Comparison of ENCODE assay signal across 11 cellular contexts in the genomic region with DNA sequence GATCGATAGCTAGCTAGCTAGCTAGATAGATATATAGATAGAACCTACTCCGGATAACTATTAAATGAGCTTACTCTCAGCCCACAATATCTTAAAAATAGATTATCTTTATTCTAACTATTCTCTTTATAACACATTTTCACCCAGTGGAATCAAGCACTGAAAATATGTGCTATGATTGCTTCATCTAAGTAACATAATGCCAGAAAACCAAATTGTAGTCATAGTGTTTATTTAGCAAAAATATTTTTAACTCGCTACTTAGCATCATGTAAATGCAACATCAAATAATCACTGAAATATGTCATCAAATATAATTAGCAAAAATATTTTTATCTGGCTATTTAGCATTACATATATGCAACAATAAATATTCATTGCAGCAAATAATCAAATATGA. TPM values are rescaled to one million over a fixed set of nuclear protein-coding genes. Genes with fewer than 3 reads are reported as not detected.
DNase-seq lines count a peak whose midpoint lies in the region; ATAC-seq and TF ChIP-seq lines count a peak whose summit lies in the region.
"Had no signal": no experiment of that assay in that cellular context is flagged by ENCODE, and none has a peak within 500 bp of the region (broad histone marks: within the 10 kb centered on the region; RNA-seq: fewer than 3 reads in every experiment).

No MANE protein-coding gene starts in this region.

- H3K4me3 ChIP-seq in GM08714 (ENCODE audit: low read length): peak overlapping the region; percentile 96; the same call in 1 of the 2 replicates
- H3K4me3 ChIP-seq in A673 (ENCODE audit: low read depth, low read length, poor library complexity, severe bottlenecking): no peak overlapping the region

- no peak for TF ChIP-seq CTCF in A673 (conservative IDR thresholded peaks at IDR 0.05; ENCODE audit: low read depth, low read length)

- peak; percentile 1 for ATAC-seq in HG03442 (IDR thresholded peaks at IDR 0.05; ENCODE audit: unreplicated experiment)
- no peak for ATAC-seq in naive B cell (ENCODE audit: low read depth in 2 of 2)
- no peak for ATAC-seq in HG02759 (IDR thresholded peaks at IDR 0.05; ENCODE audit: unreplicated experiment)

- peak overlapping the region; percentile 80 for H3K4me3 Mint-ChIP-seq in activated naive CD8-positive, alpha-beta T cell treated with anti-CD3 and anti-CD28 coated beads for 36 hours
- H3K4me3 Mint-ChIP-seq in naive B cell: peak overlapping the region; percentile 76 to 95 (median 94)

- no peaks in the 10 kb centered on the region for H3K27me3 Mint-ChIP-seq in activated naive CD8-positive, alpha-beta T cell treated with anti-CD3 and anti-CD28 coated beads for 36 hours
- H3K27me3 Mint-ChIP-seq in naive B cell: no peaks in the 10 kb centered on the region

- H3K4me1 ChIP-seq in A673 (ENCODE audit: insufficient read depth, low read length, poor library complexity, severe bottlenecking): no peaks in the 10 kb centered on the region

- CTCF ChIA-PET in A673 (lab: Charles Lee): no interaction called here

- intact Hi-C loops in A673 (cut with micrococcal nuclease; ENCODE audit: unreplicated experiment): no loop called here

- no peaks in the 10 kb centered on the region for H3K9me3 ChIP-seq in A673 (ENCODE audit: low read depth, low read length, poor library complexity, severe bottlenecking)

- H3K4me1 Mint-ChIP-seq in activated naive CD8-positive, alpha-beta T cell treated with anti-CD3 and anti-CD28 coated beads for 36 hours: peaks cover 40% of the 10 kb centered on the region
- H3K4me1 Mint-ChIP-seq in naive B cell: peaks cover 19 to 54% (median 26%) of the 10 kb centered on the region in 3 donors

- H3K27ac Mint-ChIP-seq in activated naive CD8-positive, alpha-beta T cell treated with anti-CD3 and anti-CD28 coated beads for 36 hours: peak overlapping the region; percentile 79
- H3K27ac Mint-ChIP-seq in naive B cell: peak overlapping the region; percentile 62 to 93 (median 75)

- no peak for DNase-seq in activated naive CD8-positive, alpha-beta T cell treated with anti-CD3 and anti-CD28 coated beads for 36 hours
- DNase-seq in naive B cell (no peak), A673 (ENCODE audit: low spot score) (no peak), NCI-H2107 treated with DMSO at 0.1 percent for 48 hours (lab: John Stamatoyannopoulos, UW; ENCODE audit: unreplicated experiment) (no peak), D341Med (ENCODE audit: low spot score) (no peak)
- DNase-seq: kidney glomerular epithelial cell, NCI-H446, T-helper 9 cell had no signal

- no peaks in the 10 kb centered on the region for H3K36me3 ChIP-seq in A673 (ENCODE audit: insufficient read depth, low read length, poor library complexity, severe bottlenecking)

- no peak overlapping the region for H3K27ac ChIP-seq in A673 (ENCODE audit: low read depth, low read length, poor library complexity, severe bottlenecking)

- POLR2A ChIA-PET in A673 (lab: Charles Lee; ENCODE audit: low non-redundant PET): no interaction called here

- no TSS peak for BruUV-seq in A673 (replicated peaks; lab: Mats Ljungman, UMichigan)

- no peaks in the 10 kb centered on the region for H3K27me3 ChIP-seq in A673 (replicated peaks; ENCODE audit: insufficient read depth, low read depth, low read length, poor library complexity)

- H3K36me3 Mint-ChIP-seq in activated naive CD8-positive, alpha-beta T cell treated with anti-CD3 and anti-CD28 coated beads for 36 hours: peaks cover 3% of the 10 kb centered on the region
- H3K36me3 Mint-ChIP-seq in naive B cell: peaks cover 0 to 10% of the 10 kb centered on the region in 2 donors

- H3K9me3 Mint-ChIP-seq in activated naive CD8-positive, alpha-beta T cell treated with anti-CD3 and anti-CD28 coated beads for 36 hours: no peaks in the 10 kb centered on the region
- no peaks in the 10 kb centered on the region for H3K9me3 Mint-ChIP-seq in naive B cell

RNA-seq across cellular contexts. Expression of a gene that starts 1.5 kb away (rescaled TPM):
- total RNA-seq in activated naive CD8-positive, alpha-beta T cell treated with anti-CD3 and anti-CD28 coated beads for 36 hours: 10 to 100 TPM; 11.3 to 11.7 TPM
- 100 to 1,000 TPM in 5 of 6 donors, 10 to 100 TPM in 1; 78.4 to 212 (median 144) TPM for polyA plus RNA-seq in naive B cell (ENCODE audit: low read depth in 6 of 6)
- not detected in 2 replicates for total RNA-seq in A673 (2021)

RNA-seq across cellular contexts. Expression of a gene that starts 31.3 kb away (rescaled TPM):
- total RNA-seq in activated naive CD8-positive, alpha-beta T cell treated with anti-CD3 and anti-CD28 coated beads for 36 hours: 1 to 10 TPM; 8.3 to 9.3 TPM
- 10 to 100 TPM; 21.4 to 42.3 (median 25.2) TPM for polyA plus RNA-seq in naive B cell (ENCODE audit: low read depth in 6 of 6)
- 21.6 and 29.3 TPM in 2 replicates for total RNA-seq in A673 (2021)

Comparison
In these comparisons a context has a peak if more than half of its experiments do, and no peak if none do; other contexts are left out.
1. RNA of a gene that starts 1.5 kb away (total RNA-seq): 11.3 to 11.7 TPM in activated naive CD8-positive, alpha-beta T cell treated with anti-CD3 and anti-CD28 coated beads for 36 hours; not detected in A673; every median in the first group is over 10 times any median in the second.